Comparison of ENCODE assay signal across 8 cellular contexts in the genomic region with DNA sequence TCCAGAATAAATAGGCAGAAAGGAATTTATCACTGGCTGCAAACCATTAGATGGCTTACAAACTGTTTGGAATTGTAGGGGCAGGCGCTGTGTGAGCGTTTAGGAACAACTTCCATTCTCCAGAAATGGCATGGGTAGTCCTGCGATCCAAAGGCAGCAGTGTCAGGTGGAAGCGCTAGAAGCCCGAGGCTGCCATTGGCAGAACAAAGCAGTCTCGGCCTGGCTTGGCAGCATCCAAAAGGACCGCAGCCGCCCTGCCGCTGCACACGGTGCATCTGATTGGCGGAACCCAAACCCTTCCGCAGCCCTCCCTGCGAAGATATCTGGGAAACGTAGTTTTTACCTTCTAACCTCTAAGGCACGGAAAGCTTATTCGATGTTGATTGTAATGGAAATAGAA. TPM values are rescaled to one million over a fixed set of nuclear protein-coding genes. Genes with fewer than 3 reads are reported as not detected.
A peak's percentile ranks its signal among the peaks of the same experiment; 100 is the strongest.
DNase-seq lines count a peak whose midpoint lies in the region; ATAC-seq and TF ChIP-seq lines count a peak whose summit lies in the region.

No MANE protein-coding gene starts in this region.

- peak overlapping the region in 1 of 2 donors; percentile 61 for H3K27ac Mint-ChIP-seq in natural killer cell
- H3K27ac Mint-ChIP-seq in stimulated activated naive CD8-positive, alpha-beta T cell treated with anti-CD3 and anti-CD28 coated beads, Interleukin-15, amount 100 ng/mL, for 72 hours, result no peak overlapping the region

- CTCF ChIA-PET in BJ (lab: Yijun Ruan, JAX), result interaction anchor here (5.1 kb wide), 1 partner anchor 100 kb away, joined by 66 read pairs; no protein-coding TSS in a partner anchor

- peak; percentile 96 for ATAC-seq in GM21825 (IDR thresholded peaks at IDR 0.05; ENCODE audit: unreplicated experiment)
- ATAC-seq in natural killer cell, result peak; percentile 68 to 85 (median 80)
- peak; percentile 90 for ATAC-seq in stimulated activated naive CD8-positive, alpha-beta T cell treated with anti-CD3 and anti-CD28 coated beads, Interleukin-15, amount 100 ng/mL, for 72 hours

- H3K4me1 Mint-ChIP-seq in natural killer cell, result peaks cover 8 to 14% of the 10 kb centered on the region in 2 donors
- peaks cover 18% of the 10 kb centered on the region for H3K4me1 Mint-ChIP-seq in stimulated activated naive CD8-positive, alpha-beta T cell treated with anti-CD3 and anti-CD28 coated beads, Interleukin-15, amount 100 ng/mL, for 72 hours

- POLR2A ChIA-PET in BJ (lab: Charles Lee), result no interaction called here

- H3K9me3 Mint-ChIP-seq in natural killer cell, result no peaks in the 10 kb centered on the region
- H3K9me3 Mint-ChIP-seq in stimulated activated naive CD8-positive, alpha-beta T cell treated with anti-CD3 and anti-CD28 coated beads, Interleukin-15, amount 100 ng/mL, for 72 hours, result no peaks in the 10 kb centered on the region

- H3K4me3 ChIP-seq in BJ (ENCODE audit: low read depth, low read length) (peak overlapping the region; percentile 7; the same call in 1 of the 2 replicates), fibroblast of the aortic adventitia (ENCODE audit: low read depth, low read length) (peak overlapping the region; percentile 56)

- DNase-seq in BJ (ENCODE audit: low read depth) (no peak), NCI-H2107 treated with DMSO at 0.1 percent for 48 hours (lab: John Stamatoyannopoulos, UW; ENCODE audit: unreplicated experiment) (peak; percentile 1), activated gamma-delta T cell treated with Interleukin-2 at 50 U/mL for 16 hours (peak; percentile 49), fibroblast of the aortic adventitia (ENCODE audit: low read depth) (peak; percentile 79), natural killer cell (no peak), NCI-H526 treated with DMSO at 0.1 percent for 48 hours (lab: John Stamatoyannopoulos, UW) (no peak)
- DNase-seq in stimulated activated naive CD8-positive, alpha-beta T cell treated with anti-CD3 and anti-CD28 coated beads, Interleukin-15, amount 100 ng/mL, for 72 hours, result peak; percentile 47 to 63

- peak overlapping the region; percentile 57 for H3K4me3 Mint-ChIP-seq in natural killer cell
- H3K4me3 Mint-ChIP-seq in stimulated activated naive CD8-positive, alpha-beta T cell treated with anti-CD3 and anti-CD28 coated beads, Interleukin-15, amount 100 ng/mL, for 72 hours, result peak overlapping the region; percentile 63 to 68

- H3K36me3 Mint-ChIP-seq in natural killer cell, result no peaks in the 10 kb centered on the region

- no peaks in the 10 kb centered on the region for H3K27me3 ChIP-seq in BJ (ENCODE audit: control insufficient read depth, insufficient read depth, low read length)

- H3K27me3 Mint-ChIP-seq in natural killer cell (ENCODE audit: low read depth in 2 of 2), result peaks cover 11 to 17% of the 10 kb centered on the region in 2 donors
- H3K27me3 Mint-ChIP-seq in stimulated activated naive CD8-positive, alpha-beta T cell treated with anti-CD3 and anti-CD28 coated beads, Interleukin-15, amount 100 ng/mL, for 72 hours, result no peaks in the 10 kb centered on the region

- H3K36me3 ChIP-seq in BJ (ENCODE audit: control insufficient read depth, insufficient read depth, low read length), result no peaks in the 10 kb centered on the region

- TF ChIP-seq CTCF in BJ (IDR thresholded peaks at IDR 0.05; ENCODE audit: insufficient read depth, low read depth, low read length), result no peak
- no peak for TF ChIP-seq CTCF in fibroblast of the aortic adventitia (IDR thresholded peaks at IDR 0.05; ENCODE audit: insufficient read depth, low read length)
- TF ChIP-seq CTCF in natural killer cell (IDR thresholded peaks at IDR 0.05), result no peak

- intact Hi-C loops in natural killer cell (cut with micrococcal nuclease), result loop anchor here (10.0 kb wide), 1 partner anchor 499 kb away; no protein-coding TSS in a partner anchor

RNA-seq across cellular contexts. Expression of gene YTHDC1, which starts 23.6 kb away (rescaled TPM):
- polyA plus RNA-seq in BJ (2011; rRNA removed), result 21.6 and 41.4 TPM in 2 replicates
- polyA minus RNA-seq in BJ (2011; rRNA and poly(A)+ RNA removed), result 23.5 and 29.6 TPM in 2 replicates
- 39.3 and 166 TPM in 2 replicates for total RNA-seq in fibroblast of the aortic adventitia (ENCODE audit: low replicate concordance)
- total RNA-seq in natural killer cell, result 100 to 1,000 TPM; 225 to 320 (median 270) TPM

Comparison
In these comparisons a context has a peak if more than half of its experiments do, and no peak if none do; other contexts are left out.
1. DNase-seq: peak in NCI-H2107 treated with DMSO at 0.1 percent for 48 hours (single experiment), activated gamma-delta T cell treated with Interleukin-2 at 50 U/mL for 16 hours (single experiment), fibroblast of the aortic adventitia (single experiment) and stimulated activated naive CD8-positive, alpha-beta T cell treated with anti-CD3 and anti-CD28 coated beads, Interleukin-15, amount 100 ng/mL, for 72 hours (2 of 2); none in BJ (single experiment), natural killer cell (single experiment) and NCI-H526 treated with DMSO at 0.1 percent for 48 hours (single experiment).
2. Peak in every context shown above with its lines, with median percentiles within 50 percentile points of each other: ATAC-seq.